22 cellular contexts compared by ENCODE assay signal in the genomic region with DNA sequence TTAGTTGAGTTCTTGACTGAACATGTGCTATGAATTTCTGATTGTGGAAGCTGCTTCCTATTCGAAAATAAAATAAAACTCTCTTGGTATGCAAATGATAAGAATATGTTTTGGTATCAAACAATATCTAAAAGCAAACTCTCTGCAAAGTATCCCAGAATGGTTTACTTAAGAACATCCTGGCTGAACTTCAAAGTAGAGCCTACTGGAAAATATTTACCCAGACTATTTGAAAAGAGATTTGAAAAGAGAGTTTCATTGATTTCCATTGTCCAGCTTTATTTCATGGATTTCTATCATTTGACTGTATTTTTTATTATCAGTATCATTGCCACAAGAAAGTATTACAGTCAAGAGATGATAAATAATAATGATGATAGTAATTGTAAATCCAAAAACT.
DNase-seq lines count a peak whose midpoint lies in the region; ATAC-seq, FAIRE-seq and TF ChIP-seq lines count a peak whose summit lies in the region.
"Had no signal": no experiment of that assay in that cellular context is flagged by ENCODE, and none has a peak within 500 bp of the region (broad histone marks: within the 10 kb centered on the region; RNA-seq: fewer than 3 reads in every experiment).

No MANE protein-coding gene starts in this region.

- H3K36me3 Mint-ChIP-seq in naive thymus-derived CD4-positive, alpha-beta T cell = no peaks in the 10 kb centered on the region
- no peaks in the 10 kb centered on the region for H3K36me3 Mint-ChIP-seq in activated T-helper 17 cell treated with anti-CD3 and anti-CD28 coated beads, Interleukin-2, amount 50 U/mL, for 72 hours (ENCODE audit: low read depth)
- H3K36me3 Mint-ChIP-seq: CD8-positive, alpha-beta T cell had no signal

- H3K4me3 ChIP-seq in LNCaP clone FGC (ENCODE audit: low read depth, low read length) (no peak overlapping the region), pancreas (no peak overlapping the region)
- no peak overlapping the region for H3K4me3 ChIP-seq in naive thymus-derived CD4-positive, alpha-beta T cell (ENCODE audit: low read length)
- H3K4me3 ChIP-seq: A549; BLaER1 treated with 17β-estradiol and CSF1 and Interleukin-3, amounts not matched to agents 10 nM and 100 nM had no signal

- DNase-seq in DMS53 (lab: John Stamatoyannopoulos, UW) (peak; percentile 26), DMS53 treated with DMSO at 0.1 percent for 48 hours (lab: John Stamatoyannopoulos, UW; ENCODE audit: unreplicated experiment) (no peak), LNCaP clone FGC (ENCODE audit: low read depth) (peak; percentile 49), pancreas (no peak)
- no peak for DNase-seq in naive thymus-derived CD4-positive, alpha-beta T cell
- DNase-seq: AML-193; Caco-2; Calu3; CD4-positive, alpha-beta T cell; CD8-positive, alpha-beta T cell; DMS79 treated with DMSO at 0.1 percent for 48 hours; GF-D8 had no signal

- peaks cover 0 to 8% (median 0%) of the 10 kb centered on the region in 3 donors for H3K4me1 ChIP-seq in pancreas
- H3K4me1 ChIP-seq in naive thymus-derived CD4-positive, alpha-beta T cell (ENCODE audit: control insufficient read depth in 2 of 2, insufficient read depth in 2 of 2, low read length in 2 of 2) = no peaks in the 10 kb centered on the region
- H3K4me1 ChIP-seq: A549, Caco-2 had no signal

- H3K9me3 Mint-ChIP-seq in naive thymus-derived CD4-positive, alpha-beta T cell = peaks cover 0 to 3% (median 0%) of the 10 kb centered on the region in 11 donors
- H3K9me3 Mint-ChIP-seq in activated T-helper 17 cell treated with anti-CD3 and anti-CD28 coated beads, Interleukin-2, amount 50 U/mL, for 72 hours = peaks cover 3% of the 10 kb centered on the region
- H3K9me3 Mint-ChIP-seq: CD8-positive, alpha-beta T cell had no signal

- no peaks in the 10 kb centered on the region for H3K4me1 Mint-ChIP-seq in naive thymus-derived CD4-positive, alpha-beta T cell
- H3K4me1 Mint-ChIP-seq in activated T-helper 17 cell treated with anti-CD3 and anti-CD28 coated beads, Interleukin-2, amount 50 U/mL, for 72 hours = no peaks in the 10 kb centered on the region
- H3K4me1 Mint-ChIP-seq: B cell had no signal

- H3K27me3 ChIP-seq in pancreas = no peaks in the 10 kb centered on the region
- H3K27me3 ChIP-seq in naive thymus-derived CD4-positive, alpha-beta T cell (ENCODE audit: control insufficient read depth in 2 of 2, insufficient read depth in 2 of 2, low read length in 2 of 2) = no peaks in the 10 kb centered on the region
- H3K27me3 ChIP-seq: BLaER1 treated with 17β-estradiol and CSF1 and Interleukin-3, amounts not matched to agents 10 nM and 100 nM had no signal

- TF ChIP-seq CTCF in LNCaP clone FGC (IDR thresholded peaks at IDR 0.05; ENCODE audit: control insufficient read depth, extremely low read depth, insufficient read depth) (no peak), VCaP (conservative IDR thresholded peaks at IDR 0.05) (no peak), pancreas (IDR thresholded peaks at IDR 0.05) (no peak)

- H3K27ac ChIP-seq in VCaP (peak overlapping the region; percentile 41; the same call in 1 of the 2 replicates), pancreas (no peak overlapping the region)
- H3K27ac ChIP-seq in naive thymus-derived CD4-positive, alpha-beta T cell (ENCODE audit: low read depth, low read length) = no peak overlapping the region
- H3K27ac ChIP-seq: 22Rv1; A549; BLaER1 treated with 17β-estradiol and CSF1 and Interleukin-3, amounts not matched to agents 10 nM and 100 nM; C4-2B had no signal

- WGBS in pancreas, 2 donors = 23 to 32% methylated on average over 1 of the region's 1 CpG

- no peaks in the 10 kb centered on the region for H3K9me3 ChIP-seq in pancreas
- no peaks in the 10 kb centered on the region for H3K9me3 ChIP-seq in naive thymus-derived CD4-positive, alpha-beta T cell (ENCODE audit: control insufficient read depth in 2 of 3, low read length in 3 of 3)
- H3K9me3 ChIP-seq: A549; BLaER1 treated with 17β-estradiol and CSF1 and Interleukin-3, amounts not matched to agents 10 nM and 100 nM; Caco-2 had no signal

- POLR2A ChIA-PET in naive thymus-derived CD4-positive, alpha-beta T cell (lab: Charles Lee) = no interaction called here

- peak in 3 of 4 donors; percentile 32 to 76 (median 56) for ATAC-seq in pancreas
- no peak for ATAC-seq in naive thymus-derived CD4-positive, alpha-beta T cell
- no peak for ATAC-seq in activated T-helper 17 cell treated with anti-CD3 and anti-CD28 coated beads, Interleukin-2, amount 50 U/mL, for 72 hours (replicated peaks)
- ATAC-seq: A549; CD8-positive, alpha-beta T cell had no signal

- CTCF ChIA-PET in naive thymus-derived CD4-positive, alpha-beta T cell (lab: Charles Lee) = no interaction called here

- H3K27ac Mint-ChIP-seq in naive thymus-derived CD4-positive, alpha-beta T cell = no peak overlapping the region
- H3K27ac Mint-ChIP-seq in activated T-helper 17 cell treated with anti-CD3 and anti-CD28 coated beads, Interleukin-2, amount 50 U/mL, for 72 hours = no peak overlapping the region
- H3K27ac Mint-ChIP-seq: B cell; CD4-positive, alpha-beta T cell; CD8-positive, alpha-beta T cell had no signal

- no peaks in the 10 kb centered on the region for H3K27me3 Mint-ChIP-seq in naive thymus-derived CD4-positive, alpha-beta T cell
- H3K27me3 Mint-ChIP-seq in activated T-helper 17 cell treated with anti-CD3 and anti-CD28 coated beads, Interleukin-2, amount 50 U/mL, for 72 hours = peaks cover 3% of the 10 kb centered on the region
- H3K27me3 Mint-ChIP-seq: B cell; CD4-positive, alpha-beta T cell had no signal

- FAIRE-seq in pancreas (lab: Jason Lieb, UNC) = no peak
- FAIRE-seq: A549, D721Med, G401.6, GM12891 had no signal

- intact Hi-C loops in pancreas (cut with DNase I) = no loop called here
- intact Hi-C loops in naive thymus-derived CD4-positive, alpha-beta T cell (cut with micrococcal nuclease) = no loop called here

- no peaks in the 10 kb centered on the region for H3K36me3 ChIP-seq in pancreas
- no peaks in the 10 kb centered on the region for H3K36me3 ChIP-seq in naive thymus-derived CD4-positive, alpha-beta T cell (ENCODE audit: control insufficient read depth in 2 of 3, insufficient read depth in 3 of 3, low read length in 3 of 3)
- H3K36me3 ChIP-seq: BLaER1 treated with 17β-estradiol and CSF1 and Interleukin-3, amounts not matched to agents 10 nM and 100 nM had no signal

- no peak overlapping the region for H3K4me3 Mint-ChIP-seq in naive thymus-derived CD4-positive, alpha-beta T cell
- H3K4me3 Mint-ChIP-seq in activated T-helper 17 cell treated with anti-CD3 and anti-CD28 coated beads, Interleukin-2, amount 50 U/mL, for 72 hours = no peak overlapping the region
- H3K4me3 Mint-ChIP-seq: B cell; CD4-positive, alpha-beta T cell; CD8-positive, alpha-beta T cell had no signal

Comparison
In these comparisons a context has a peak if more than half of its experiments do, and no peak if none do; other contexts are left out.
1. DNase-seq: peak in DMS53 (single experiment) and LNCaP clone FGC (single experiment); none in DMS53 treated with DMSO at 0.1 percent for 48 hours (single experiment), pancreas (0 of 6) and naive thymus-derived CD4-positive, alpha-beta T cell (0 of 9).
2. ATAC-seq: peak in pancreas (3 of 4); none in naive thymus-derived CD4-positive, alpha-beta T cell (single experiment) and activated T-helper 17 cell treated with anti-CD3 and anti-CD28 coated beads, Interleukin-2, amount 50 U/mL, for 72 hours (single experiment).